8 cellular contexts compared by ENCODE assay signal in the genomic region with DNA sequence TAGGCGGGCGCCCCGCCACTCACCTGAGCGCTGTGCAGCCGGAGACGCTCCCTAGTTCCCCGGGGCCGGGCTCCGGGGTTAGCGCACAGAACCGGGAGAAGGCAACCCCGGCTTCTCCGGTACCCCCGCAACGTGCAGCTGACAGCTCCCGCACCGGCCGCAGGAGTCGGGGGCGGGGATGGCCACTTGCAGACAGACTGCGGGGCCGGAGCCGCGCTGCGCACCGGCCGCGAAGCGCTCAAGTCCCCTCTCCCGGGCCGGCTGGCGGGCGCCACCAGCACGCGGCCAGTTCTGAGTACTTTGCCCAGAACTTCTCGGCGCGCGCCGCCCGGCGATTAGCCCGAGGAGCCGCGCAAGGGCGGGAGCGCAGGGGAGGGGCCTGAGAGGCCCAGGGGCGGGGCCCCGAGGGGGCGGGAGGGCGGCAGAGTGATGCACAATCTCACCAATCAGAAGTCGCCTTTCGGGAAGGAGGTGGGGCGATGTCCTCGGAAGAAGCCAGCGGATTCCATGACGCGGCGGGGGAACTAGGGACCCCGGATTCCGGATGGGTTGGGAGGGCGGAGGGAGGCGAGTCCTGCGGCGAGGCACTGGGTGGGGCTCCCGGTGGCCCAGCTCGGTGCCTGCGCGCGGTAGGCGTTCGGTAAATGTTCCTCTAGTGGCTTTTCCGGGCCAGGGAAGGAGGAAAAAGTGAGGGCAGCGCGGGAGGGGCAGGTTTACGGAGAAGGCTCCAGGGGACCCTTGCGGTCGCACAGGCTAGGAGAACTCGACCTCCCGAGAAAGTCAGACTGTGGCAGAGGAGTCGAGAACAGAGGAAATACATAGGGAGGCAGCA. TPM values are rescaled to one million over a fixed set of nuclear protein-coding genes. Genes with fewer than 3 reads are reported as not detected.
DNase-seq lines count a peak whose midpoint lies in the region; ATAC-seq, FAIRE-seq and TF ChIP-seq lines count a peak whose summit lies in the region.

A gene with protein sequence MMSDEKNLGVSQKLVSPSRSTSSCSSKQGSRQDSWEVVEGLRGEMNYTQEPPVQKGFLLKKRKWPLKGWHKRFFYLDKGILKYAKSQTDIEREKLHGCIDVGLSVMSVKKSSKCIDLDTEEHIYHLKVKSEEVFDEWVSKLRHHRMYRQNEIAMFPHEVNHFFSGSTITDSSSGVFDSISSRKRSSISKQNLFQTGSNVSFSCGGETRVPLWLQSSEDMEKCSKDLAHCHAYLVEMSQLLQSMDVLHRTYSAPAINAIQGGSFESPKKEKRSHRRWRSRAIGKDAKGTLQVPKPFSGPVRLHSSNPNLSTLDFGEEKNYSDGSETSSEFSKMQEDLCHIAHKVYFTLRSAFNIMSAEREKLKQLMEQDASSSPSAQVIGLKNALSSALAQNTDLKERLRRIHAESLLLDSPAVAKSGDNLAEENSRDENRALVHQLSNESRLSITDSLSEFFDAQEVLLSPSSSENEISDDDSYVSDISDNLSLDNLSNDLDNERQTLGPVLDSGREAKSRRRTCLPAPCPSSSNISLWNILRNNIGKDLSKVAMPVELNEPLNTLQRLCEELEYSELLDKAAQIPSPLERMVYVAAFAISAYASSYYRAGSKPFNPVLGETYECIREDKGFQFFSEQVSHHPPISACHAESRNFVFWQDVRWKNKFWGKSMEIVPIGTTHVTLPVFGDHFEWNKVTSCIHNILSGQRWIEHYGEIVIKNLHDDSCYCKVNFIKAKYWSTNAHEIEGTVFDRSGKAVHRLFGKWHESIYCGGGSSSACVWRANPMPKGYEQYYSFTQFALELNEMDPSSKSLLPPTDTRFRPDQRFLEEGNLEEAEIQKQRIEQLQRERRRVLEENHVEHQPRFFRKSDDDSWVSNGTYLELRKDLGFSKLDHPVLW (minus strand): TSS at position 316 of the 832 bp plus-strand sequence. CDS start 87,706 bp downstream, outside the sequence.

- peaks cover 2% of the 10 kb centered on the region for H3K27me3 Mint-ChIP-seq in endothelial cell (ENCODE audit: unreplicated experiment)

- peak; percentile 70 for ATAC-seq in GM21360 (IDR thresholded peaks at IDR 0.05; ENCODE audit: unreplicated experiment)

- DNase-seq in COR-L47 (lab: John Stamatoyannopoulos, UW) (peak; percentile 89), HTR-8/SVneo (ENCODE audit: insufficient read length, low spot score) (peak; percentile 94), NOMO-1 treated with DMSO at 0.1 percent for 48 hours (lab: John Stamatoyannopoulos, UW; ENCODE audit: unreplicated experiment) (peak; percentile 85), endothelial cell (ENCODE audit: low spot score) (peak; percentile 94), midbrain (lab: John Stamatoyannopoulos, UW) (peak; percentile 98)
- peak; percentile 91 for DNase-seq in activated CD8-positive, alpha-beta memory T cell treated with anti-CD3 and anti-CD28 coated beads, Interleukin-2, amount 50 U/mL, for 1 hour (ENCODE audit: extremely low read depth)
- peak; percentile 90 to 91 for DNase-seq in stimulated activated CD8-positive, alpha-beta memory T cell treated with anti-CD3 and anti-CD28 coated beads, Interleukin-15, amount 100 ng/mL, for 48 hours (ENCODE audit: low read depth in 2 of 2)

- peaks cover 7% of the 10 kb centered on the region for H3K9me3 Mint-ChIP-seq in endothelial cell (ENCODE audit: unreplicated experiment)

- no peaks in the 10 kb centered on the region for H3K36me3 Mint-ChIP-seq in endothelial cell (ENCODE audit: low read depth, unreplicated experiment)

- FAIRE-seq in HTR-8/SVneo (lab: Jason Lieb, UNC): peak; percentile 70

- peaks cover 24% of the 10 kb centered on the region for H3K4me1 Mint-ChIP-seq in endothelial cell (ENCODE audit: unreplicated experiment)

- H3K4me3 Mint-ChIP-seq in endothelial cell (ENCODE audit: unreplicated experiment): peak within 1 kb of the TSS; percentile 92

- H3K27ac Mint-ChIP-seq in endothelial cell (ENCODE audit: unreplicated experiment): peak within 1 kb of the TSS; percentile 26

- TF ChIP-seq CTCF in endothelial cell (IDR thresholded peaks at IDR 0.05; ENCODE audit: unreplicated experiment): no peak

RNA-seq across cellular contexts. Expression of the gene that starts here (rescaled TPM):
- total RNA-seq in endothelial cell (ENCODE audit: unreplicated experiment): 3.1 TPM

Comparison
In these comparisons a context has a peak if more than half of its experiments do, and no peak if none do; other contexts are left out.
1. Peak in every context shown above with its lines: DNase-seq and ATAC-seq.